1 cellular context compared by ENCODE assay signal in genomic region chr6:131978522-131978921, GRCh38.
TF ChIP-seq lines count a peak whose summit lies in the region.

No MANE protein-coding gene starts in this region.

TF ChIP-seq in HepG2, 621 proteins besides CTCF, POLR2A, EP300 and RAD21 (continued from another document):
- TF ChIP-seq ARID5B (CRISPR knock-in tag; IDR thresholded peaks at IDR 0.05), result peak; percentile 78
- 0 out of 2 replicates have a peak, but pooled peaks have one; percentile 71 for TF ChIP-seq SSRP1 (CRISPR knock-in tag; IDR thresholded peaks at IDR 0.05)
- TF ChIP-seq MYNN (CRISPR knock-in tag; IDR thresholded peaks at IDR 0.05; ENCODE audit: low read depth), result no peak
- TF ChIP-seq ZNF292 (CRISPR knock-in tag; IDR thresholded peaks at IDR 0.05; ENCODE audit: borderline replicate concordance, low read depth), result peak; percentile 38; the same call in 1 of the 2 replicates
- TF ChIP-seq, protein P1, sequence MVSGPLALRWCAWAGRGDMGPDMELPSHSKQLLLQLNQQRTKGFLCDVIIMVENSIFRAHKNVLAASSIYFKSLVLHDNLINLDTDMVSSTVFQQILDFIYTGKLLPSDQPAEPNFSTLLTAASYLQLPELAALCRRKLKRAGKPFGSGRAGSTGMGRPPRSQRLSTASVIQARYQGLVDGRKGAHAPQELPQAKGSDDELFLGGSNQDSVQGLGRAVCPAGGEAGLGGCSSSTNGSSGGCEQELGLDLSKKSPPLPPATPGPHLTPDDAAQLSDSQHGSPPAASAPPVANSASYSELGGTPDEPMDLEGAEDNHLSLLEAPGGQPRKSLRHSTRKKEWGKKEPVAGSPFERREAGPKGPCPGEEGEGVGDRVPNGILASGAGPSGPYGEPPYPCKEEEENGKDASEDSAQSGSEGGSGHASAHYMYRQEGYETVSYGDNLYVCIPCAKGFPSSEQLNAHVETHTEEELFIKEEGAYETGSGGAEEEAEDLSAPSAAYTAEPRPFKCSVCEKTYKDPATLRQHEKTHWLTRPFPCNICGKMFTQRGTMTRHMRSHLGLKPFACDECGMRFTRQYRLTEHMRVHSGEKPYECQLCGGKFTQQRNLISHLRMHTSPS (CRISPR knock-in tag; IDR thresholded peaks at IDR 0.05; ENCODE audit: low read depth), result no peak
- no peak for TF ChIP-seq CAMTA2 (CRISPR knock-in tag; IDR thresholded peaks at IDR 0.05; ENCODE audit: borderline replicate concordance)
- TF ChIP-seq PITX1 (CRISPR knock-in tag; IDR thresholded peaks at IDR 0.05), result peak; percentile 49; the same call in 1 of the 2 replicates
- peak; percentile 76 for TF ChIP-seq MAX (IDR thresholded peaks at IDR 0.05)
- TF ChIP-seq, protein P2, sequence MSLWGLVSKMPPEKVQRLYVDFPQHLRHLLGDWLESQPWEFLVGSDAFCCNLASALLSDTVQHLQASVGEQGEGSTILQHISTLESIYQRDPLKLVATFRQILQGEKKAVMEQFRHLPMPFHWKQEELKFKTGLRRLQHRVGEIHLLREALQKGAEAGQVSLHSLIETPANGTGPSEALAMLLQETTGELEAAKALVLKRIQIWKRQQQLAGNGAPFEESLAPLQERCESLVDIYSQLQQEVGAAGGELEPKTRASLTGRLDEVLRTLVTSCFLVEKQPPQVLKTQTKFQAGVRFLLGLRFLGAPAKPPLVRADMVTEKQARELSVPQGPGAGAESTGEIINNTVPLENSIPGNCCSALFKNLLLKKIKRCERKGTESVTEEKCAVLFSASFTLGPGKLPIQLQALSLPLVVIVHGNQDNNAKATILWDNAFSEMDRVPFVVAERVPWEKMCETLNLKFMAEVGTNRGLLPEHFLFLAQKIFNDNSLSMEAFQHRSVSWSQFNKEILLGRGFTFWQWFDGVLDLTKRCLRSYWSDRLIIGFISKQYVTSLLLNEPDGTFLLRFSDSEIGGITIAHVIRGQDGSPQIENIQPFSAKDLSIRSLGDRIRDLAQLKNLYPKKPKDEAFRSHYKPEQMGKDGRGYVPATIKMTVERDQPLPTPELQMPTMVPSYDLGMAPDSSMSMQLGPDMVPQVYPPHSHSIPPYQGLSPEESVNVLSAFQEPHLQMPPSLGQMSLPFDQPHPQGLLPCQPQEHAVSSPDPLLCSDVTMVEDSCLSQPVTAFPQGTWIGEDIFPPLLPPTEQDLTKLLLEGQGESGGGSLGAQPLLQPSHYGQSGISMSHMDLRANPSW (CRISPR knock-in tag; IDR thresholded peaks at IDR 0.05; ENCODE audit: borderline replicate concordance), result 0 out of 2 replicates have a peak, but pooled peaks have one; percentile 56
- no peak for TF ChIP-seq MAFF (IDR thresholded peaks at IDR 0.05; ENCODE audit: low read depth, low read length)
- TF ChIP-seq SAP130 (CRISPR knock-in tag; IDR thresholded peaks at IDR 0.05; ENCODE audit: low read depth), result peak; percentile 34; the same call in 1 of the 2 replicates
- TF ChIP-seq SMAD3 (CRISPR knock-in tag; IDR thresholded peaks at IDR 0.05), result 0 out of 2 replicates have a peak, but pooled peaks have one; percentile 67
- peak; percentile 50; the same call in 1 of the 2 replicates for TF ChIP-seq ZMYM4 (CRISPR knock-in tag; IDR thresholded peaks at IDR 0.05)
- no peak for TF ChIP-seq KDM1A (CRISPR knock-in tag; IDR thresholded peaks at IDR 0.05)
- TF ChIP-seq ZNF629 (CRISPR knock-in tag; conservative IDR thresholded peaks at IDR 0.05), result no peak
- no peak for TF ChIP-seq DZIP1 (CRISPR knock-in tag; IDR thresholded peaks at IDR 0.05)
- no peak for TF ChIP-seq KAT8 (CRISPR knock-in tag; IDR thresholded peaks at IDR 0.05)
- TF ChIP-seq HNF4A (CRISPR knock-in tag; IDR thresholded peaks at IDR 0.05), result peak; percentile 93
- no peak for TF ChIP-seq FOXA1 (IDR thresholded peaks at IDR 0.05)
- peak; percentile 75 for TF ChIP-seq FOXA1 (CRISPR knock-in tag; IDR thresholded peaks at IDR 0.05)
- peak; percentile 87 for TF ChIP-seq GATAD2A (CRISPR knock-in tag; IDR thresholded peaks at IDR 0.05)
- TF ChIP-seq NR0B2 (CRISPR knock-in tag; IDR thresholded peaks at IDR 0.05), result no peak
- peak; percentile 41; the same call in 1 of the 2 replicates for TF ChIP-seq ZBTB25 (CRISPR knock-in tag; IDR thresholded peaks at IDR 0.05)
- TF ChIP-seq, protein P3, sequence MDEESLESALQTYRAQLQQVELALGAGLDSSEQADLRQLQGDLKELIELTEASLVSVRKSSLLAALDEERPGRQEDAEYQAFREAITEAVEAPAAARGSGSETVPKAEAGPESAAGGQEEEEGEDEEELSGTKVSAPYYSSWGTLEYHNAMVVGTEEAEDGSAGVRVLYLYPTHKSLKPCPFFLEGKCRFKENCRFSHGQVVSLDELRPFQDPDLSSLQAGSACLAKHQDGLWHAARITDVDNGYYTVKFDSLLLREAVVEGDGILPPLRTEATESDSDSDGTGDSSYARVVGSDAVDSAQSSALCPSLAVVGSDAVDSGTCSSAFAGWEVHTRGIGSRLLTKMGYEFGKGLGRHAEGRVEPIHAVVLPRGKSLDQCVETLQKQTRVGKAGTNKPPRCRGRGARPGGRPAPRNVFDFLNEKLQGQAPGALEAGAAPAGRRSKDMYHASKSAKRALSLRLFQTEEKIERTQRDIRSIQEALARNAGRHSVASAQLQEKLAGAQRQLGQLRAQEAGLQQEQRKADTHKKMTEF (CRISPR knock-in tag; IDR thresholded peaks at IDR 0.05), result no peak; the same call in 1 of the 2 replicates
- peak; percentile 62 for TF ChIP-seq RARA (CRISPR knock-in tag; IDR thresholded peaks at IDR 0.05)
- TF ChIP-seq NR2F6 (IDR thresholded peaks at IDR 0.05), result 0 out of 2 replicates have a peak, but pooled peaks have one; percentile 43
- TF ChIP-seq NR2F6 (CRISPR knock-in tag; IDR thresholded peaks at IDR 0.05), result peak; percentile 36
- TF ChIP-seq HOXA3 (CRISPR knock-in tag; IDR thresholded peaks at IDR 0.05), result peak; percentile 30; the same call in 1 of the 2 replicates
- 0 out of 2 replicates have a peak, but pooled peaks have one; percentile 38 for TF ChIP-seq ZKSCAN8 (CRISPR knock-in tag; IDR thresholded peaks at IDR 0.05; ENCODE audit: borderline replicate concordance)
- 0 out of 2 replicates have a peak, but pooled peaks have one; percentile 46 for TF ChIP-seq TGIF2 (CRISPR knock-in tag; IDR thresholded peaks at IDR 0.05)
- TF ChIP-seq XRCC5 (optimal IDR thresholded peaks at IDR 0.05; ENCODE audit: low read length), result peak; percentile 23
- TF ChIP-seq KLF16 (CRISPR knock-in tag; IDR thresholded peaks at IDR 0.05), result 0 out of 4 replicates have a peak, but pooled peaks of 1 of the 2 experiments have one; percentile 19
- TF ChIP-seq ZNF672 (CRISPR knock-in tag; IDR thresholded peaks at IDR 0.05), result no peak
- no peak for TF ChIP-seq SNAPC2 (CRISPR knock-in tag; IDR thresholded peaks at IDR 0.05)
